Comparison of ENCODE assay signal across 23 cellular contexts in genomic region chr14:20656274-20656673, GRCh38. TPM values are rescaled to one million over a fixed set of nuclear protein-coding genes. Genes with fewer than 3 reads are reported as not detected.
DNase-seq lines count a peak whose midpoint lies in the region; ATAC-seq, FAIRE-seq and TF ChIP-seq lines count a peak whose summit lies in the region.
"Had no signal": no experiment of that assay in that cellular context is flagged by ENCODE, and none has a peak within 500 bp of the region (broad histone marks: within the 10 kb centered on the region; RNA-seq: fewer than 3 reads in every experiment).

No MANE protein-coding gene starts in this region.

- H3K4me1 ChIP-seq in BLaER1 treated with 17β-estradiol and CSF1 and Interleukin-3, amounts not matched to agents 10 nM and 100 nM: peaks cover 0 to 15% (median 9%) of the 10 kb centered on the region in 10 experiments; a peak in 12 of 20 replicates
- H3K4me1 ChIP-seq in K562 (replicated peaks in 1 of 2; ENCODE audit: control insufficient read depth in 2 of 2, insufficient read depth in 2 of 2, low read length in 2 of 2): peaks cover 11 to 15% of the 10 kb centered on the region in 2 experiments; a peak in 3 of 5 replicates
- H3K4me1 ChIP-seq: HAP-1 had no signal

- POLR2A ChIA-PET in HEK293T (lab: Yijun Ruan, JAX): interaction anchor here (1.4 to 6.0 kb wide), 3 partner anchors 24 to 43 kb away, joined by 4 to 82 read pairs (median 5); partner anchors contain the start of gene RNASE4
- POLR2A ChIA-PET in K562 (lab: Yijun Ruan, JAX): interaction anchor here (0.6 to 1.3 kb wide), 2 partner anchors 26 to 38 kb away, joined by 3 to 5 read pairs; no protein-coding TSS in a partner anchor
- POLR2A ChIA-PET in activated CD8-positive, alpha-beta T cell treated with anti-CD3 and anti-CD28 coated beads for 36 hours (lab: Charles Lee): interaction anchor here (0.6 to 1.0 kb wide), 3 partner anchors 15 to 38 kb away, joined by 3 to 5 read pairs (median 3); no protein-coding TSS in a partner anchor

- no peaks in the 10 kb centered on the region for H3K9me3 ChIP-seq in BLaER1 treated with 17β-estradiol and CSF1 and Interleukin-3, amounts not matched to agents 10 nM and 100 nM (replicated peaks in 1 of 11)
- H3K9me3 ChIP-seq in K562 (replicated peaks; ENCODE audit: control insufficient read depth, insufficient read depth, low read depth, low read length): no peaks in the 10 kb centered on the region
- H3K9me3 ChIP-seq: HAP-1 had no signal

- no peak for FAIRE-seq in K562 (lab: Jason Lieb, UNC)
- FAIRE-seq: D721Med, GM12891, GM18507, H54 had no signal

- H3K9ac ChIP-seq in BLaER1 treated with 17β-estradiol and CSF1 and Interleukin-3, amounts not matched to agents 10 nM and 100 nM: no peak overlapping the region
- H3K9ac ChIP-seq in K562 (ENCODE audit: insufficient read depth in 1 of 2, low read depth in 2 of 2, low read length in 2 of 2): no peak overlapping the region

- H3K4me3 ChIP-seq in BLaER1 treated with 17β-estradiol and CSF1 and Interleukin-3, amounts not matched to agents 10 nM and 100 nM: no peak overlapping the region
- H3K4me3 ChIP-seq in K562: no peak overlapping the region
- H3K4me3 ChIP-seq: HAP-1 had no signal

- no peaks in the 10 kb centered on the region for H3K4me1 Mint-ChIP-seq in neural crest cell
- H3K4me1 Mint-ChIP-seq in activated CD8-positive, alpha-beta T cell treated with anti-CD3 and anti-CD28 coated beads for 36 hours (ENCODE audit: low read depth): peaks cover 19% of the 10 kb centered on the region

- no peak for TF ChIP-seq RAD21 in K562 (CRISPR knock-in tag; conservative IDR thresholded peaks at IDR 0.05 in 1 of 2, IDR thresholded peaks at IDR 0.05 in 1 of 2)

- no peaks in the 10 kb centered on the region for H3K36me3 ChIP-seq in BLaER1 treated with 17β-estradiol and CSF1 and Interleukin-3, amounts not matched to agents 10 nM and 100 nM
- no peaks in the 10 kb centered on the region for H3K36me3 ChIP-seq in K562 (ENCODE audit: control insufficient read depth, insufficient read depth, low read length)
- H3K36me3 ChIP-seq: HAP-1 had no signal

- TF ChIP-seq CTCF in K562 (IDR thresholded peaks at IDR 0.05 in 2 of 3, conservative IDR thresholded peaks at IDR 0.05 in 1 of 3; ENCODE audit: insufficient read depth in 2 of 3, low read depth in 1 of 3, low read length in 3 of 3): no peak
- TF ChIP-seq CTCF in neural crest cell (conservative IDR thresholded peaks at IDR 0.05): no peak
- TF ChIP-seq CTCF in activated CD8-positive, alpha-beta T cell treated with anti-CD3 and anti-CD28 coated beads for 36 hours (IDR thresholded peaks at IDR 0.05): no peak

- no peak overlapping the region for H3K4me3 Mint-ChIP-seq in neural crest cell
- no peak overlapping the region for H3K4me3 Mint-ChIP-seq in activated CD8-positive, alpha-beta T cell treated with anti-CD3 and anti-CD28 coated beads for 36 hours
- H3K4me3 Mint-ChIP-seq: CD4-positive, alpha-beta T cell; CD8-positive, alpha-beta memory T cell had no signal

- DNase-seq in HEK293T (ENCODE audit: extremely low spot score): no peak
- DNase-seq in K562 (ENCODE audit: extremely low read depth in 1 of 4, low spot score in 3 of 4): no peak
- no peak for DNase-seq in neural crest cell (ENCODE audit: low read depth, low spot score)
- DNase-seq in inferior parietal cortex (ENCODE audit: extremely low spot score): no peak
- DNase-seq in activated CD8-positive, alpha-beta T cell treated with anti-CD3 and anti-CD28 coated beads for 36 hours: no peak
- DNase-seq: CD4-positive, alpha-beta T cell; CD8-positive, alpha-beta memory T cell; DMS 273 treated with DMSO at 0.1 percent for 48 hours; DMS79; EL; GDM1; GOT3 had no signal

- peaks cover 14 to 35% (median 30%) of the 10 kb centered on the region in 11 experiments for H3K27me3 ChIP-seq in BLaER1 treated with 17β-estradiol and CSF1 and Interleukin-3, amounts not matched to agents 10 nM and 100 nM
- peaks cover 0 to 31% of the 10 kb centered on the region in 2 experiments; a peak in 2 of 5 replicates for H3K27me3 ChIP-seq in K562 (ENCODE audit: control insufficient read depth in 2 of 2, insufficient read depth in 2 of 2, low read length in 2 of 2)

- no peak for TF ChIP-seq POLR2A in K562 (conservative IDR thresholded peaks at IDR 0.05)

- H3K4me2 ChIP-seq in BLaER1 treated with 17β-estradiol and CSF1 and Interleukin-3, amounts not matched to agents 10 nM and 100 nM: peak overlapping the region in 7 of 11 experiments; percentile 19 to 60 (median 56); a peak in 12 of 22 replicates
- H3K4me2 ChIP-seq in K562 (ENCODE audit: insufficient read depth, low read length): no peak overlapping the region

- 0% methylated on average over 4 of the region's 4 CpGs for WGBS in K562 (ENCODE audit: insufficient coverage, low coverage, missing lambda C conversion rate)

- peaks cover 98% of the 10 kb centered on the region for H3K27me3 Mint-ChIP-seq in neural crest cell (ENCODE audit: low read depth)
- peaks cover 55% of the 10 kb centered on the region for H3K27me3 Mint-ChIP-seq in activated CD8-positive, alpha-beta T cell treated with anti-CD3 and anti-CD28 coated beads for 36 hours

- no peaks in the 10 kb centered on the region for H3K36me3 Mint-ChIP-seq in neural crest cell (ENCODE audit: low read depth)
- no peaks in the 10 kb centered on the region for H3K36me3 Mint-ChIP-seq in activated CD8-positive, alpha-beta T cell treated with anti-CD3 and anti-CD28 coated beads for 36 hours (ENCODE audit: low read depth)
- H3K36me3 Mint-ChIP-seq: CD14-positive monocyte; CD8-positive, alpha-beta memory T cell had no signal

- CTCF ChIA-PET in HEK293T (lab: Yijun Ruan, JAX): interaction anchor here (0.6 to 3.2 kb wide), 4 partner anchors 25 to 196 kb away, joined by 3 to 17 read pairs (median 8); no protein-coding TSS in a partner anchor
- CTCF ChIA-PET in K562 (lab: Yijun Ruan, JAX; ENCODE audit: low intra/inter-chr PET ratio): interaction anchor here (1.8 kb wide), 1 partner anchor 35 kb away, joined by 6 read pairs; no protein-coding TSS in a partner anchor
- CTCF ChIA-PET in activated CD8-positive, alpha-beta T cell treated with anti-CD3 and anti-CD28 coated beads for 36 hours (lab: Charles Lee): interaction anchor here (1.0 to 9.2 kb wide), 6 partner anchors 12 to 217 kb away, joined by 3 to 69 read pairs (median 8); partner anchors contain the start of genes ANG and RNASE4

- no peaks in the 10 kb centered on the region for H4K20me1 ChIP-seq in BLaER1 treated with 17β-estradiol and CSF1 and Interleukin-3, amounts not matched to agents 10 nM and 100 nM
- H4K20me1 ChIP-seq in K562 (replicated peaks; ENCODE audit: control insufficient read depth, insufficient read depth, low read length): peaks cover 7% of the 10 kb centered on the region; the same call in 1 of the 2 replicates

- in situ Hi-C loops in K562 (cut with MboI): no loop called here

- peak overlapping the region; percentile 3 for H3K27ac Mint-ChIP-seq in neural crest cell (ENCODE audit: unreplicated experiment)
- no peak overlapping the region for H3K27ac Mint-ChIP-seq in activated CD8-positive, alpha-beta T cell treated with anti-CD3 and anti-CD28 coated beads for 36 hours
- H3K27ac Mint-ChIP-seq: CD14-positive monocyte; CD4-positive, alpha-beta T cell had no signal

- ATAC-seq in K562: no peak
- ATAC-seq in HG02763 (IDR thresholded peaks at IDR 0.05; ENCODE audit: unreplicated experiment): no peak
- ATAC-seq in activated CD8-positive, alpha-beta T cell treated with anti-CD3 and anti-CD28 coated beads for 36 hours: no peak

- no peak overlapping the region for H2AFZ ChIP-seq in K562 (ENCODE audit: low read depth, low read length)

- TF ChIP-seq EP300 in K562 (IDR thresholded peaks at IDR 0.05; ENCODE audit: low read length): no peak

- H3K79me2 ChIP-seq in K562 (ENCODE audit: control insufficient read depth, insufficient read depth, low read length): no peaks in the 10 kb centered on the region

- no peaks in the 10 kb centered on the region for H3K9me3 Mint-ChIP-seq in neural crest cell
- no peaks in the 10 kb centered on the region for H3K9me3 Mint-ChIP-seq in activated CD8-positive, alpha-beta T cell treated with anti-CD3 and anti-CD28 coated beads for 36 hours
- H3K9me3 Mint-ChIP-seq: CD4-positive, alpha-beta T cell had no signal

- BruUV-seq in K562 (replicated peaks; lab: Mats Ljungman, UMichigan): no TSS peak

- H3K9me1 ChIP-seq in K562 (ENCODE audit: control insufficient read depth, insufficient read depth, low read length): no peaks in the 10 kb centered on the region

- H3K27ac ChIP-seq in BLaER1 treated with 17β-estradiol and CSF1 and Interleukin-3, amounts not matched to agents 10 nM and 100 nM: no peak overlapping the region
- no peak overlapping the region for H3K27ac ChIP-seq in K562 (ENCODE audit: extremely low read depth, low read depth, low read length)

- intact Hi-C loops in K562 (cut with micrococcal nuclease): loop anchor here (5.0 kb wide), 1 partner anchor 36 kb away; no protein-coding TSS in a partner anchor
- intact Hi-C loops in activated CD8-positive, alpha-beta T cell treated with anti-CD3 and anti-CD28 coated beads for 36 hours (cut with micrococcal nuclease): no loop called here

RNA-seq across cellular contexts. Expression of gene OR6S1, which starts 14.8 kb away (rescaled TPM):
- total RNA-seq in K562 (2011; cell fraction: chromatin; rRNA removed; ENCODE audit: low replicate concordance): not detected in 2 replicates
- total RNA-seq in K562 (2011; cell fraction: nucleolus; rRNA removed): not detected in 2 replicates
- not detected in 2 replicates for total RNA-seq in K562 (2011; cell fraction: nucleoplasm; rRNA removed)
- not detected in 2 replicates for total RNA-seq in K562 (2014; rRNA removed)
- not detected in 2 replicates for total RNA-seq in K562 (2014; rRNA removed; fragmentation: Illumina TruSeq; extraction: Trizol)
- not detected in 2 replicates for total RNA-seq in K562 (2015; rRNA removed; fragmentation: Illumina TruSeq; extraction: Trizol)
- not detected in 2 replicates for total RNA-seq in K562 (2021)
- not detected in 2 replicates for polyA plus RNA-seq in K562 (2011; rRNA removed)
- polyA plus RNA-seq in K562 (2011; cell fraction: cytosol; rRNA removed): not detected in 2 replicates
- polyA plus RNA-seq in K562 (2011; cell fraction: nucleus; rRNA removed): not detected in 2 replicates
- polyA plus RNA-seq in K562 (2012): not detected in 2 replicates
- polyA plus RNA-seq in K562 (2014; fragmentation: Illumina TruSeq; extraction: Trizol): not detected in 2 replicates
- polyA plus RNA-seq in K562 (2014; fragmentation: Nextera tagmentation; extraction: Ambion mirVana): not detected
- not detected in 2 replicates for polyA plus RNA-seq in K562 (2014; rRNA removed)
- polyA minus RNA-seq in K562 (2011; rRNA and poly(A)+ RNA removed): not detected in 2 replicates
- not detected in 2 replicates for polyA minus RNA-seq in K562 (2011; cell fraction: cytosol; rRNA and poly(A)+ RNA removed)
- polyA minus RNA-seq in K562 (2011; cell fraction: nucleus; rRNA and poly(A)+ RNA removed): not detected in 2 replicates
- not detected in 2 replicates for total RNA-seq in neural crest cell
- total RNA-seq in activated CD8-positive, alpha-beta T cell treated with anti-CD3 and anti-CD28 coated beads for 36 hours: not detected
- total RNA-seq: A172; A673; CD4-positive, alpha-beta T cell; CD8-positive, alpha-beta memory T cell had no signal
- polyA plus RNA-seq: BJ; CD14-positive monocyte; CD8-positive, alpha-beta memory T cell had no signal

RNA-seq across cellular contexts. Expression of gene RNASE4, which starts 28.1 kb away (rescaled TPM):
- not detected in 2 replicates for total RNA-seq in K562 (2011; cell fraction: chromatin; rRNA removed; ENCODE audit: low replicate concordance)
- total RNA-seq in K562 (2011; cell fraction: nucleolus; rRNA removed): 0.13 TPM in 1 of 2 replicates, not detected in the other
- total RNA-seq in K562 (2011; cell fraction: nucleoplasm; rRNA removed): 0.38 TPM in 1 of 2 replicates, not detected in the other
- total RNA-seq in K562 (2014; rRNA removed): 0.09 and 0.12 TPM in 2 replicates
- total RNA-seq in K562 (2014; rRNA removed; fragmentation: Illumina TruSeq; extraction: Trizol): 0.22 TPM in 1 of 2 replicates, not detected in the other
- total RNA-seq in K562 (2015; rRNA removed; fragmentation: Illumina TruSeq; extraction: Trizol): not detected in 2 replicates
- total RNA-seq in K562 (2021): 0.22 and 0.29 TPM in 2 replicates
- polyA plus RNA-seq in K562 (2011; rRNA removed): 0.10 and 0.53 TPM in 2 replicates
- 0.12 and 0.46 TPM in 2 replicates for polyA plus RNA-seq in K562 (2011; cell fraction: cytosol; rRNA removed)
- polyA plus RNA-seq in K562 (2011; cell fraction: nucleus; rRNA removed): 0.11 and 0.18 TPM in 2 replicates
- 0.14 and 0.64 TPM in 2 replicates for polyA plus RNA-seq in K562 (2012)
- 0.09 TPM in 1 of 2 replicates, not detected in the other for polyA plus RNA-seq in K562 (2014; fragmentation: Illumina TruSeq; extraction: Trizol)
- polyA plus RNA-seq in K562 (2014; fragmentation: Nextera tagmentation; extraction: Ambion mirVana): under 1 TPM; 0.13 to 0.14 TPM
- polyA plus RNA-seq in K562 (2014; rRNA removed): not detected in 2 replicates
- 0.39 TPM in 1 of 2 replicates, not detected in the other for polyA minus RNA-seq in K562 (2011; rRNA and poly(A)+ RNA removed)
- polyA minus RNA-seq in K562 (2011; cell fraction: cytosol; rRNA and poly(A)+ RNA removed): not detected in 2 replicates
- not detected in 2 replicates for polyA minus RNA-seq in K562 (2011; cell fraction: nucleus; rRNA and poly(A)+ RNA removed)
- total RNA-seq in neural crest cell: 2.6 TPM in 2 replicates
- total RNA-seq in activated CD8-positive, alpha-beta T cell treated with anti-CD3 and anti-CD28 coated beads for 36 hours: 1 to 10 TPM; 1.0 to 1.1 TPM

RNA-seq across cellular contexts. Expression of gene ANG, which starts 32.3 kb away (rescaled TPM):
- total RNA-seq in K562 (2011; cell fraction: chromatin; rRNA removed; ENCODE audit: low replicate concordance): not detected in 2 replicates
- total RNA-seq in K562 (2011; cell fraction: nucleolus; rRNA removed): not detected in 2 replicates
- not detected in 2 replicates for total RNA-seq in K562 (2011; cell fraction: nucleoplasm; rRNA removed)
- total RNA-seq in K562 (2014; rRNA removed) (0.73 TPM in 1 of 2 replicates, not detected in the other), K562 (2014; rRNA removed; fragmentation: Illumina TruSeq; extraction: Trizol) (not detected in 2 replicates), K562 (2015; rRNA removed; fragmentation: Illumina TruSeq; extraction: Trizol) (not detected in 2 replicates), K562 (2021) (0.42 and 0.44 TPM in 2 replicates), neural crest cell (2.3 and 3.3 TPM in 2 replicates)
- polyA plus RNA-seq in K562 (2011; rRNA removed) (0.12 and 0.22 TPM in 2 replicates), K562 (2014; fragmentation: Illumina TruSeq; extraction: Trizol) (0.26 TPM in 1 of 2 replicates, not detected in the other), K562 (2014; fragmentation: Nextera tagmentation; extraction: Ambion mirVana) (under 1 TPM; 0.21 to 0.34 TPM), K562 (2014; rRNA removed) (0.96 TPM in 1 of 2 replicates, not detected in the other)
- polyA plus RNA-seq in K562 (2011; cell fraction: cytosol; rRNA removed): 0.18 and 0.42 TPM in 2 replicates
- not detected in 2 replicates for polyA plus RNA-seq in K562 (2011; cell fraction: nucleus; rRNA removed)
- 0.27 and 0.37 TPM in 2 replicates for polyA plus RNA-seq in K562 (2012)
- not detected in 2 replicates for polyA minus RNA-seq in K562 (2011; rRNA and poly(A)+ RNA removed)
- polyA minus RNA-seq in K562 (2011; cell fraction: cytosol; rRNA and poly(A)+ RNA removed): not detected in 2 replicates
- not detected in 2 replicates for polyA minus RNA-seq in K562 (2011; cell fraction: nucleus; rRNA and poly(A)+ RNA removed)
- under 1 TPM; 0.87 to 0.92 TPM for total RNA-seq in activated CD8-positive, alpha-beta T cell treated with anti-CD3 and anti-CD28 coated beads for 36 hours
